Comparison of ENCODE assay signal across 8 cellular contexts in the genomic region with DNA sequence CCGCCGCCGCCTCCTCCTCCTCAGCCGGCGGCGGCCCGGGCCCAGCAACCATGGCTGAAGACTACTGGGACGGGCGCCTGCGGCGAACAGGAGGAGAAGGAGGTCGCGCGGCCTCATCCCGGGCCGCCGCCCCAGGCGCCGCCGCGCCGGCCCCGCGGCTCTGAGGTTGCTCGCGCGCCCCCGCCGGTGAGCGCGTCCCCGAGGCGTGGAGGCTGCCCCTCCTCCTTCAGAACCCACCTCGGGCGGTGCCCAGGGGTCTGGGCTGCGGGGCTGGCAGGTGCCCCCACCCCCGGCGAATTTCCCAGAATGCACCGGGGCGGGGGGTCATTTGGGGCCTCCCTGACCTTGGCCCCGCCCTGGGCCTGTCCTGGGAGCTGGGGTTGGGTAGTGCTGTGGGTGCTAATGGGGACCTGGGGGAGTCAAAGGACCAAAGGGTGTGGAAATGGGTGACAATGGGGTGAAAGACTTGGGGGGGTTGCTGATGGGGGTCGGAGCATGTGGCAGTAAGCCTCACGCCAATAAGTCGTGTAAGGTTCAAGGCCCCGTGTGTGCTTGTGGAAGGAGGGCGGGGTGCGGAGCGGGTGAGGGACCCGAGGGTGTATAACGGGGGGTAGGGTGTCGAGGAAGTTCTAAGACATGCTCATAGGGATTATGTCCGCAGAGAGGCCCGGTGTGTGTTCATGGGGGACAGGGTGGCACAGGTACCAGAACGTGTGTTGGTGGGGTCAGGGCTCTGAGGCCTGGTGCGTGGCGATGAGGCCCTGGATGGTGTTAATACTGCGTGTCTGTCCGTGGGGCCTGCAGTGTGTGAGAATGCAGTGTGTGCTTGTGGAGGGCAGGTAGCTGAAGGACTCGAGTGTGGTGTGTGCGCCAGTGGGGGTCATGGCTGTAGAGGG. TPM values are rescaled to one million over a fixed set of nuclear protein-coding genes. Genes with fewer than 3 reads are reported as not detected.
DNase-seq lines count a peak whose midpoint lies in the region; TF ChIP-seq lines count a peak whose summit lies in the region.

No MANE protein-coding gene starts in this region.

- H3K9me3 Mint-ChIP-seq in activated T-helper 1 cell treated with anti-CD3 and anti-CD28 coated beads, Interleukin-12 subunit alpha, Interleukin-12 subunit beta, Interleukin-2, Interleukin-4 antibody, amounts not matched to agents 30 ng/mL and 10 ng/mL and 1 ng/mL, durations not matched to agents 14 hours and 24 hours and 36 hours: no peaks in the 10 kb centered on the region

- no peak for TF ChIP-seq EP300 in ovary (IDR thresholded peaks at IDR 0.05)

- POLR2A ChIA-PET in GM10248 (lab: Yijun Ruan, JAX): interaction anchor here (2.3 kb wide), 1 partner anchor 14 kb away, joined by 20 read pairs; a partner anchor contains a TSS

- H3K4me1 ChIP-seq in ovary (ENCODE audit: insufficient read depth) (peaks cover 16% of the 10 kb centered on the region), vagina (peaks cover 34% of the 10 kb centered on the region)

- no peak for TF ChIP-seq POLR2A in ovary (IDR thresholded peaks at IDR 0.05)
- TF ChIP-seq POLR2A in vagina (IDR thresholded peaks at IDR 0.05): no peak

- peaks cover 41% of the 10 kb centered on the region for H3K4me1 Mint-ChIP-seq in activated T-helper 1 cell treated with anti-CD3 and anti-CD28 coated beads, Interleukin-12 subunit alpha, Interleukin-12 subunit beta, Interleukin-2, Interleukin-4 antibody, amounts not matched to agents 30 ng/mL and 10 ng/mL and 1 ng/mL, durations not matched to agents 14 hours and 24 hours and 36 hours (ENCODE audit: low read depth)

- H3K4me3 ChIP-seq in fibroblast of villous mesenchyme (ENCODE audit: low read depth, low read length): peak overlapping the region; percentile 79
- H3K4me3 ChIP-seq in ovary: peak overlapping the region; percentile 83
- H3K4me3 ChIP-seq in vagina: peak overlapping the region; percentile 71 to 93

- H3K27ac ChIP-seq in ovary (peak overlapping the region; percentile 88 to 93), vagina (peak overlapping the region; percentile 92)

- 13 to 25% (median 14%) methylated on average over 38 to 60 of the region's 60 CpGs for WGBS in ovary, 3 donors

- CTCF ChIA-PET in GM10248 (lab: Yijun Ruan, JAX): interaction anchor here (1.5 kb wide), 1 partner anchor 22 kb away, joined by 3 read pairs; no protein-coding TSS in a partner anchor

- DNase-seq in GM10248 (ENCODE audit: extremely low spot score) (peak; percentile 42), NCI-H2227 (lab: John Stamatoyannopoulos, UW; ENCODE audit: unreplicated experiment) (peak; percentile 78), fibroblast of villous mesenchyme (ENCODE audit: low read depth) (no peak), ovary (peak; percentile 53 to 81 (median 79)), vagina (ENCODE audit: extremely low spot score in 2 of 2) (no peak), SIG-M5 treated with dmso at 0.1 percent for 504 hours (lab: John Stamatoyannopoulos, UW; ENCODE audit: unreplicated experiment) (no peak), epidermal melanocyte (ENCODE audit: insufficient read length, low spot score) (no peak)
- peak; percentile 42 for DNase-seq in activated T-helper 1 cell treated with anti-CD3 and anti-CD28 coated beads, Interleukin-12 subunit alpha, Interleukin-12 subunit beta, Interleukin-2, Interleukin-4 antibody, amounts not matched to agents 30 ng/mL and 10 ng/mL and 1 ng/mL, durations not matched to agents 14 hours and 24 hours and 36 hours (ENCODE audit: low spot score)

- no peaks in the 10 kb centered on the region for H3K36me3 ChIP-seq in ovary
- peaks cover 0 to 32% of the 10 kb centered on the region in 2 donors for H3K36me3 ChIP-seq in vagina

- TF ChIP-seq CTCF in GM10248 (IDR thresholded peaks at IDR 0.05; ENCODE audit: control extremely low read depth, extremely low read depth, low read depth, missing control alignments): no peak
- TF ChIP-seq CTCF in fibroblast of villous mesenchyme (IDR thresholded peaks at IDR 0.05; ENCODE audit: insufficient read depth, low read depth, low read length): no peak
- TF ChIP-seq CTCF in ovary (IDR thresholded peaks at IDR 0.05): no peak
- no peak for TF ChIP-seq CTCF in vagina (IDR thresholded peaks at IDR 0.05)

- H3K9me3 ChIP-seq in ovary (no peaks in the 10 kb centered on the region), vagina (no peaks in the 10 kb centered on the region)

- peaks cover 28% of the 10 kb centered on the region for H3K36me3 Mint-ChIP-seq in activated T-helper 1 cell treated with anti-CD3 and anti-CD28 coated beads, Interleukin-12 subunit alpha, Interleukin-12 subunit beta, Interleukin-2, Interleukin-4 antibody, amounts not matched to agents 30 ng/mL and 10 ng/mL and 1 ng/mL, durations not matched to agents 14 hours and 24 hours and 36 hours (ENCODE audit: low read depth)

- H3K27me3 ChIP-seq in ovary: no peaks in the 10 kb centered on the region
- no peaks in the 10 kb centered on the region for H3K27me3 ChIP-seq in vagina

- intact Hi-C loops in activated T-helper 1 cell treated with anti-CD3 and anti-CD28 coated beads, Interleukin-12 subunit alpha, Interleukin-12 subunit beta, Interleukin-2, Interleukin-4 antibody, amounts not matched to agents 30 ng/mL and 10 ng/mL and 1 ng/mL, durations not matched to agents 14 hours and 24 hours and 36 hours (cut with micrococcal nuclease): loop anchor here (1.0 to 5.0 kb wide), 5 partner anchors 14 to 1258 kb away; a partner anchor contains a TSS
- intact Hi-C loops in ovary (cut with DNase I) (no loop called here), vagina (cut with DNase I) (no loop called here)

- no peaks in the 10 kb centered on the region for H3K27me3 Mint-ChIP-seq in activated T-helper 1 cell treated with anti-CD3 and anti-CD28 coated beads, Interleukin-12 subunit alpha, Interleukin-12 subunit beta, Interleukin-2, Interleukin-4 antibody, amounts not matched to agents 30 ng/mL and 10 ng/mL and 1 ng/mL, durations not matched to agents 14 hours and 24 hours and 36 hours (ENCODE audit: insufficient read depth)

- peak overlapping the region; percentile 86 for H3K27ac Mint-ChIP-seq in activated T-helper 1 cell treated with anti-CD3 and anti-CD28 coated beads, Interleukin-12 subunit alpha, Interleukin-12 subunit beta, Interleukin-2, Interleukin-4 antibody, amounts not matched to agents 30 ng/mL and 10 ng/mL and 1 ng/mL, durations not matched to agents 14 hours and 24 hours and 36 hours

- peak overlapping the region; percentile 86 for H3K4me3 Mint-ChIP-seq in activated T-helper 1 cell treated with anti-CD3 and anti-CD28 coated beads, Interleukin-12 subunit alpha, Interleukin-12 subunit beta, Interleukin-2, Interleukin-4 antibody, amounts not matched to agents 30 ng/mL and 10 ng/mL and 1 ng/mL, durations not matched to agents 14 hours and 24 hours and 36 hours

RNA-seq across cellular contexts. Expression of a gene that starts 0.7 kb away (rescaled TPM):
- total RNA-seq in activated T-helper 1 cell treated with anti-CD3 and anti-CD28 coated beads, Interleukin-12 subunit alpha, Interleukin-12 subunit beta, Interleukin-2, Interleukin-4 antibody, amounts not matched to agents 30 ng/mL and 10 ng/mL and 1 ng/mL, durations not matched to agents 14 hours and 24 hours and 36 hours: 56.4 and 63.8 TPM in 2 replicates
- total RNA-seq in fibroblast of villous mesenchyme (81.6 and 95.0 TPM in 2 replicates), ovary (10 to 100 TPM; 40.9 to 99.0 (median 72.1) TPM), vagina (73.9 TPM)
- polyA plus RNA-seq in ovary: 10 to 100 TPM; 41.2 to 46.0 TPM

RNA-seq across cellular contexts. Expression of a gene that starts 13.6 kb away (rescaled TPM):
- total RNA-seq in activated T-helper 1 cell treated with anti-CD3 and anti-CD28 coated beads, Interleukin-12 subunit alpha, Interleukin-12 subunit beta, Interleukin-2, Interleukin-4 antibody, amounts not matched to agents 30 ng/mL and 10 ng/mL and 1 ng/mL, durations not matched to agents 14 hours and 24 hours and 36 hours: 24.6 and 26.6 TPM in 2 replicates
- total RNA-seq in fibroblast of villous mesenchyme (47.0 and 48.4 TPM in 2 replicates), ovary (100 to 1,000 TPM in 5 of 7 donors, 10 to 100 TPM in 2; 55.6 to 166 (median 135) TPM), vagina (72.4 TPM)
- polyA plus RNA-seq in ovary: 10 to 100 TPM; 65.6 to 87.8 TPM

RNA-seq across cellular contexts. Expression of a gene that starts 25.5 kb away (rescaled TPM):
- 221 and 223 TPM in 2 replicates for total RNA-seq in activated T-helper 1 cell treated with anti-CD3 and anti-CD28 coated beads, Interleukin-12 subunit alpha, Interleukin-12 subunit beta, Interleukin-2, Interleukin-4 antibody, amounts not matched to agents 30 ng/mL and 10 ng/mL and 1 ng/mL, durations not matched to agents 14 hours and 24 hours and 36 hours
- total RNA-seq in fibroblast of villous mesenchyme (189 and 212 TPM in 2 replicates), ovary (100 to 1,000 TPM in 6 of 7 donors, 10 to 100 TPM in 1; 91.8 to 196 (median 177) TPM), vagina (168 TPM)
- 100 to 1,000 TPM in 1 of 2 donors, 10 to 100 TPM in 1; 90.0 to 129 TPM for polyA plus RNA-seq in ovary

Comparison
In these comparisons a context has a peak if more than half of its experiments do, and no peak if none do; other contexts are left out.
1. DNase-seq: peak in GM10248 (single experiment), NCI-H2227 (single experiment), activated T-helper 1 cell treated with anti-CD3 and anti-CD28 coated beads, Interleukin-12 subunit alpha, Interleukin-12 subunit beta, Interleukin-2, Interleukin-4 antibody, amounts not matched to agents 30 ng/mL and 10 ng/mL and 1 ng/mL, durations not matched to agents 14 hours and 24 hours and 36 hours (single experiment) and ovary (5 of 5); none in fibroblast of villous mesenchyme (single experiment), vagina (0 of 2), SIG-M5 treated with dmso at 0.1 percent for 504 hours (single experiment) and epidermal melanocyte (single experiment).
2. Peak in every context shown above with its lines, with median percentiles within 50 percentile points of each other: H3K4me3 ChIP-seq.